8 cellular contexts compared by ENCODE assay signal in genomic region chr9:129803679-129804065, GRCh38. TPM values are rescaled to one million over a fixed set of nuclear protein-coding genes. Genes with fewer than 3 reads are reported as not detected.
DNase-seq lines count a peak whose midpoint lies in the region; ATAC-seq and TF ChIP-seq lines count a peak whose summit lies in the region.

No MANE protein-coding gene starts in this region.

- CTCF ChIA-PET in MCF 10A (lab: Yijun Ruan, JAX): interaction anchor here (0.5 to 0.6 kb wide), 2 partner anchors 19 to 75 kb away, joined by 3 to 4 read pairs; no protein-coding TSS in a partner anchor

- peak overlapping the region; percentile 82 for H3K4me3 Mint-ChIP-seq in MCF 10A (ENCODE audit: unreplicated experiment)

- H3K27ac Mint-ChIP-seq in MCF 10A (ENCODE audit: low read depth, unreplicated experiment): peak overlapping the region; percentile 49

- intact Hi-C loops in MCF 10A (cut with micrococcal nuclease): loop anchor here (1.0 kb wide), 1 partner anchor 296 kb away; no protein-coding TSS in a partner anchor

- H3K9me3 Mint-ChIP-seq in MCF 10A (ENCODE audit: unreplicated experiment): no peaks in the 10 kb centered on the region

- DNase-seq in HL-60 (ENCODE audit: low read depth in 1 of 2, low spot score in 1 of 2) (no peak), MCF 10A (ENCODE audit: unreplicated experiment) (peak; percentile 8), dedifferentiated amniotic fluid mesenchymal stem cell (ENCODE audit: extremely low spot score) (no peak), SW480 (ENCODE audit: low spot score) (no peak)
- DNase-seq in activated effector memory CD4-positive, alpha-beta T cell treated with Interleukin-2 at 50 U/mL for 16 hours: no peak

- H3K4me1 Mint-ChIP-seq in MCF 10A (ENCODE audit: insufficient read depth, unreplicated experiment): no peaks in the 10 kb centered on the region

- no peak for ATAC-seq in HG02588 (IDR thresholded peaks at IDR 0.05; ENCODE audit: unreplicated experiment)

- H3K4me3 ChIP-seq in GM08714 (ENCODE audit: low read length) (peak overlapping the region; percentile 63), HL-60 (replicated peaks; ENCODE audit: insufficient read depth, low read length) (peak overlapping the region; percentile 73), mononuclear cell (ENCODE audit: low read length) (peak overlapping the region; percentile 83)

- TF ChIP-seq CTCF in HL-60 (IDR thresholded peaks at IDR 0.05; ENCODE audit: insufficient read depth, low read length) (no peak), MCF 10A (IDR thresholded peaks at IDR 0.05; ENCODE audit: unreplicated experiment) (no peak)

- peaks cover 21% of the 10 kb centered on the region for H3K36me3 Mint-ChIP-seq in MCF 10A (ENCODE audit: insufficient read depth, unreplicated experiment)

- H3K27ac ChIP-seq in HL-60 (replicated peaks): peak overlapping the region; percentile 57

- POLR2A ChIA-PET in MCF 10A (lab: Yijun Ruan, JAX): interaction anchor here (0.6 to 2.7 kb wide), 10 partner anchors 9 to 176 kb away, joined by 3 to 16 read pairs (median 4); partner anchors contain the start of genes C9orf78, PTGES, TOR1A and USP20

- no peaks in the 10 kb centered on the region for H3K9me3 ChIP-seq in mononuclear cell (ENCODE audit: low read depth, low read length)

- BruUV-seq in MCF 10A (replicated peaks; lab: Mats Ljungman, UMichigan): no TSS peak

- H3K27me3 Mint-ChIP-seq in MCF 10A (ENCODE audit: insufficient read depth, unreplicated experiment): no peaks in the 10 kb centered on the region

- H3K27me3 ChIP-seq in HL-60 (ENCODE audit: insufficient read depth, poor library complexity, severe bottlenecking) (no peaks in the 10 kb centered on the region), mononuclear cell (ENCODE audit: insufficient read depth, low read length) (no peaks in the 10 kb centered on the region)

- peaks cover 30% of the 10 kb centered on the region for H3K4me1 ChIP-seq in mononuclear cell (ENCODE audit: insufficient read depth, low read length)

RNA-seq across cellular contexts. Expression of gene TOR1B, which starts 0.7 kb away (rescaled TPM):
- total RNA-seq in MCF 10A (2022) (14.7 and 14.8 TPM in 2 replicates), mononuclear cell (12.3 TPM)

RNA-seq across cellular contexts. Expression of gene TOR1A, which starts 20.3 kb away (rescaled TPM):
- total RNA-seq in MCF 10A (2022) (33.6 and 40.4 TPM in 2 replicates), mononuclear cell (20.3 TPM)

RNA-seq across cellular contexts. Expression of gene C9orf78, which starts 31.4 kb away (rescaled TPM):
- total RNA-seq in MCF 10A (2022): 27.6 and 30.0 TPM in 2 replicates
- 169 TPM for total RNA-seq in mononuclear cell

RNA-seq across cellular contexts. Expression of gene USP20, which starts 31.6 kb away (rescaled TPM):
- total RNA-seq in MCF 10A (2022) (14.7 and 17.1 TPM in 2 replicates), mononuclear cell (17.1 TPM)

RNA-seq across cellular contexts. Expression of gene PTGES, which starts 50.8 kb away (rescaled TPM):
- total RNA-seq in MCF 10A (2022) (74.0 and 96.6 TPM in 2 replicates), mononuclear cell (8.7 TPM)
